In genomic region chr5:89303033-89303480, GRCh38 we compare ENCODE assay signal across 12 cellular contexts.
DNase-seq lines count a peak whose midpoint lies in the region; ATAC-seq, FAIRE-seq and TF ChIP-seq lines count a peak whose summit lies in the region.
"Had no signal": no experiment of that assay in that cellular context is flagged by ENCODE, and none has a peak within 500 bp of the region (broad histone marks: within the 10 kb centered on the region; RNA-seq: fewer than 3 reads in every experiment).

No MANE protein-coding gene starts in this region.

- 83% methylated on average over 4 of the region's 4 CpGs for WGBS in SK-N-SH (ENCODE audit: low lambda C conversion rate)

- H3F3A ChIP-seq in SK-N-SH (replicated peaks; ENCODE audit: insufficient read depth): no peaks in the 10 kb centered on the region

- intact Hi-C loops in dorsolateral prefrontal cortex (cut with DNase I): no loop called here

- peak overlapping the region in 1 of 59 donors; percentile 4 for H3K4me3 ChIP-seq in dorsolateral prefrontal cortex
- no peak overlapping the region for H3K4me3 ChIP-seq in SK-N-SH (ENCODE audit: low read depth in 2 of 2, low read length in 1 of 2)
- H3K4me3 ChIP-seq: ascending aorta, upper lobe of left lung had no signal

- DNase-seq in GM12892 (ENCODE audit: insufficient read length) (no peak), OCI-M1 (lab: John Stamatoyannopoulos, UW) (peak; percentile 27), dorsolateral prefrontal cortex (no peak), amygdala (lab: John Stamatoyannopoulos, UW) (no peak), SK-N-SH (no peak)
- DNase-seq in activated CD4-positive, alpha-beta T cell treated with anti-CD3 and anti-CD28 coated beads, Interleukin-2, amount 50 U/mL, for 48 hours: no peak
- DNase-seq: CD4-positive, CD25-positive, alpha-beta regulatory T cell; mammary epithelial cell; upper lobe of left lung had no signal

- no peak for TF ChIP-seq RAD21 in SK-N-SH (IDR thresholded peaks at IDR 0.05; ENCODE audit: low read length)

- no peaks in the 10 kb centered on the region for H3K27me3 ChIP-seq in dorsolateral prefrontal cortex
- H3K27me3 ChIP-seq in SK-N-SH (ENCODE audit: insufficient read depth): no peaks in the 10 kb centered on the region
- H3K27me3 ChIP-seq: ascending aorta, upper lobe of left lung had no signal

- no peak overlapping the region; the same call in 1 of the 2 replicates for H2AFZ ChIP-seq in SK-N-SH (ENCODE audit: low read depth)

- TF ChIP-seq POLR2A in GM12892 (IDR thresholded peaks at IDR 0.05; ENCODE audit: low read depth, low read length): peak; percentile 38

- no peaks in the 10 kb centered on the region for H3K9me2 ChIP-seq in SK-N-SH

- no peak overlapping the region for H3K9ac ChIP-seq in SK-N-SH

- no peaks in the 10 kb centered on the region for H3K79me2 ChIP-seq in SK-N-SH (ENCODE audit: insufficient read depth)

- CTCF ChIA-PET in SK-N-SH (lab: Yijun Ruan, JAX): no interaction called here

- peak; percentile 50 for ATAC-seq in GM21367 (IDR thresholded peaks at IDR 0.05; ENCODE audit: unreplicated experiment)
- peak; percentile 62 for ATAC-seq in HG03135 (IDR thresholded peaks at IDR 0.05; ENCODE audit: unreplicated experiment)

- no peak overlapping the region for H3K4me2 ChIP-seq in SK-N-SH

- H3K36me3 ChIP-seq in SK-N-SH (replicated peaks in 1 of 2; ENCODE audit: control insufficient read depth in 1 of 2, insufficient read depth in 2 of 2, low read length in 1 of 2): no peaks in the 10 kb centered on the region
- H3K36me3 ChIP-seq: ascending aorta, upper lobe of left lung had no signal

- FAIRE-seq in GM12892 (lab: Jason Lieb, UNC): peak; percentile 96

- H3K4me1 ChIP-seq in SK-N-SH (ENCODE audit: control insufficient read depth in 1 of 2, insufficient read depth in 2 of 2, low read depth in 1 of 2, low read length in 1 of 2): no peaks in the 10 kb centered on the region
- H3K4me1 ChIP-seq: ascending aorta had no signal

- POLR2A ChIA-PET in SK-N-SH (lab: Yijun Ruan, JAX): no interaction called here

- H3K9me3 ChIP-seq in SK-N-SH: no peaks in the 10 kb centered on the region
- H3K9me3 ChIP-seq: ascending aorta, upper lobe of left lung had no signal

- TF ChIP-seq CTCF in dorsolateral prefrontal cortex (IDR thresholded peaks at IDR 0.05 in 54 of 56, conservative IDR thresholded peaks at IDR 0.05 in 2 of 56; ENCODE audit: low read depth in 1 of 56, partially characterized antibody in 56 of 56): no peak
- no peak for TF ChIP-seq CTCF in SK-N-SH (IDR thresholded peaks at IDR 0.05)

- no peaks in the 10 kb centered on the region for H4K20me1 ChIP-seq in SK-N-SH (ENCODE audit: insufficient read depth)

- peak overlapping the region in 4 of 59 donors; percentile 8 to 74 (median 28) for H3K27ac ChIP-seq in dorsolateral prefrontal cortex
- no peak overlapping the region for H3K27ac ChIP-seq in SK-N-SH (ENCODE audit: low read depth in 2 of 2, low read length in 1 of 2)
- H3K27ac ChIP-seq: ascending aorta, upper lobe of left lung had no signal

- TF ChIP-seq EP300 in SK-N-SH (IDR thresholded peaks at IDR 0.05; ENCODE audit: borderline replicate concordance in 1 of 2, low read depth in 1 of 2, low read length in 1 of 2): no peak

TF ChIP-seq in SK-N-SH, 30 proteins besides CTCF, POLR2A, EP300 and RAD21:
- no peak for TF ChIP-seq TEAD4 (IDR thresholded peaks at IDR 0.05; ENCODE audit: borderline replicate concordance, insufficient read depth)
- TF ChIP-seq NFIC (IDR thresholded peaks at IDR 0.05; ENCODE audit: borderline replicate concordance): no peak
- no peak for TF ChIP-seq ZBTB33 (IDR thresholded peaks at IDR 0.05; ENCODE audit: borderline replicate concordance, low read depth)
- no peak for TF ChIP-seq CHD2 (IDR thresholded peaks at IDR 0.05; ENCODE audit: low read length, partially characterized antibody)
- no peak for TF ChIP-seq TAF1 (IDR thresholded peaks at IDR 0.05; ENCODE audit: borderline replicate concordance, low read depth, low read length)
- no peak for TF ChIP-seq POLR2AphosphoS5 (IDR thresholded peaks at IDR 0.05; ENCODE audit: low read depth, low read length)
- no peak for TF ChIP-seq ELF1 (IDR thresholded peaks at IDR 0.05)
- no peak for TF ChIP-seq USF1 (IDR thresholded peaks at IDR 0.05; ENCODE audit: borderline replicate concordance, low read depth)
- TF ChIP-seq NRF1 (IDR thresholded peaks at IDR 0.05; ENCODE audit: low read depth, low read length): no peak
- TF ChIP-seq MAX (IDR thresholded peaks at IDR 0.05; ENCODE audit: low read depth): no peak
- TF ChIP-seq FOXM1 (IDR thresholded peaks at IDR 0.05; ENCODE audit: low read depth): no peak
- no peak for TF ChIP-seq MEF2A (IDR thresholded peaks at IDR 0.05; ENCODE audit: borderline replicate concordance, low read depth)
- TF ChIP-seq YY1 (IDR thresholded peaks at IDR 0.05; ENCODE audit: low read depth): no peak
